ENCODE assay signal across 14 cellular contexts in the genomic region with DNA sequence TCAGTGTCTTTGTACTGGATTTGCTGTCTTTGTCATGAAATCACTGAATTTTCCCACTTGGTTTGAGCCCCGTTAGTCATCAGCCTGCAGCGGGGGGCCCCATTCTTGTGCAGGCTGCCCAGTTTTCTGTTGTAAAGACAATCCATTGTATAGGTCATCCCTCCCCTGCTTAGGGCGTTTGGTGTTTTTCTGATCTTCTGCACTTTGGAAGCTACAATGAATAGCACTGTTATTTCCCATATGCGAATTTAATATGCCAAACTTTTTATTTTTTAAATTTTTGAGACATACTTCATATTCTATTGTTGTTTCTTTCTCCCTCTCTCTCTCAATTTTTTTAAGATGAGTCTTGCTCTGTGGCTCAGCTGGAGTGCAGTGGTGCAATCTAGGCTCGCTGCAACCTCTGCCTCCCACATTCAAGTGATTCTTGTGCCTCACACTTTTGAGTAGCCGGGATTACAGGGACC. TPM values are rescaled to one million over a fixed set of nuclear protein-coding genes. Genes with fewer than 3 reads are reported as not detected.
DNase-seq lines count a peak whose midpoint lies in the region; ATAC-seq and TF ChIP-seq lines count a peak whose summit lies in the region.
"Had no signal": no experiment of that assay in that cellular context is flagged by ENCODE, and none has a peak within 500 bp of the region (broad histone marks: within the 10 kb centered on the region; RNA-seq: fewer than 3 reads in every experiment).

No MANE protein-coding gene starts in this region.

- no peaks in the 10 kb centered on the region for H3K27me3 ChIP-seq in suprapubic skin

- TF ChIP-seq POLR2A in suprapubic skin (IDR thresholded peaks at IDR 0.05) = no peak

- no peak for TF ChIP-seq CTCF in suprapubic skin (IDR thresholded peaks at IDR 0.05)

- 56% methylated on average over 6 of the region's 6 CpGs for WGBS in suprapubic skin

- no peaks in the 10 kb centered on the region for H3K9me3 ChIP-seq in suprapubic skin

- H3K4me3 ChIP-seq in suprapubic skin = no peak overlapping the region

- DNase-seq in NCI-H2227 treated with DMSO at 0.1 percent for 48 hours (lab: John Stamatoyannopoulos, UW) = peak; percentile 10
- no peak for DNase-seq in NCI-H2227 (lab: John Stamatoyannopoulos, UW; ENCODE audit: unreplicated experiment)
- peak; percentile 83 for DNase-seq in amniotic epithelial cell (ENCODE audit: low read depth)
- DNase-seq in head of caudate nucleus = peak in 22 of 42 donors; percentile 10 to 88 (median 68)
- DNase-seq in suprapubic skin (ENCODE audit: low spot score in 2 of 2) = no peak
- no peak for DNase-seq in UCSD-AML1 (lab: John Stamatoyannopoulos, UW; ENCODE audit: unreplicated experiment)
- DNase-seq: 8988T; activated CD8-positive, alpha-beta memory T cell treated with anti-CD3 and anti-CD28 coated beads, Interleukin-2, amount 50 U/mL, for 4 hours; DND-41; NCI-H510A treated with DMSO at 0.1 percent for 48 hours had no signal

- peak overlapping the region; percentile 59 for H3K27ac ChIP-seq in suprapubic skin

- no peak for ATAC-seq in GM19023 (IDR thresholded peaks at IDR 0.05; ENCODE audit: unreplicated experiment)
- ATAC-seq in GM18873 (IDR thresholded peaks at IDR 0.05; ENCODE audit: low FRiP score, unreplicated experiment) = no peak
- ATAC-seq: natural killer cell treated with Interleukin-12 subunit alpha and Interleukin-12 subunit beta and Interleukin-15 and Interleukin-18, amount 100 ng/mL, for 72 hours; stimulated activated memory B cell treated with anti-CD40 and anti-IgM and Interleukin-4, amounts not matched to agents 10 μg/mL and 1 μg/mL and 100 μg/mL, for 72 hours had no signal

- TF ChIP-seq EP300 in suprapubic skin (IDR thresholded peaks at IDR 0.05) = no peak

- H3K36me3 ChIP-seq in suprapubic skin = no peaks in the 10 kb centered on the region

- H3K4me1 ChIP-seq in suprapubic skin = peaks cover 17% of the 10 kb centered on the region

- intact Hi-C loops in head of caudate nucleus (cut with DNase I) = no loop called here

RNA-seq across cellular contexts. Expression of a gene that starts 9.0 kb away (rescaled TPM):
- total RNA-seq in suprapubic skin = 10 to 100 TPM; 25.3 to 53.4 (median 39.5) TPM

RNA-seq across cellular contexts. Expression of a gene that starts 18.6 kb away (rescaled TPM):
- not detected for total RNA-seq in suprapubic skin
- total RNA-seq: natural killer cell treated with Interleukin-12 subunit alpha and Interleukin-12 subunit beta and Interleukin-15 and Interleukin-18, amount 100 ng/mL, for 72 hours had no signal

RNA-seq across cellular contexts. Expression of a gene that starts 30.9 kb away (rescaled TPM):
- 1 to 10 TPM in 1 of 4 donors, under 1 TPM in 2, not detected in 1; 0.39 to 1.2 (median 0.68) TPM for total RNA-seq in suprapubic skin
- total RNA-seq: natural killer cell treated with Interleukin-12 subunit alpha and Interleukin-12 subunit beta and Interleukin-15 and Interleukin-18, amount 100 ng/mL, for 72 hours had no signal

RNA-seq across cellular contexts. Expression of a gene that starts 32.1 kb away (rescaled TPM):
- 100 to 1,000 TPM in 1 of 4 donors, 10 to 100 TPM in 3; 58.0 to 108 (median 92.9) TPM for total RNA-seq in suprapubic skin

RNA-seq across cellular contexts. Expression of a gene that starts 59.5 kb away (rescaled TPM):
- total RNA-seq in suprapubic skin = 10 to 100 TPM; 44.2 to 71.3 (median 60.5) TPM

Comparison
In these comparisons a context has a peak if more than half of its experiments do, and no peak if none do; other contexts are left out.
1. DNase-seq: peak in NCI-H2227 treated with DMSO at 0.1 percent for 48 hours (single experiment), amniotic epithelial cell (single experiment) and head of caudate nucleus (22 of 42); none in NCI-H2227 (single experiment), suprapubic skin (0 of 2) and UCSD-AML1 (single experiment).